In genomic region chr7:91344911-91345310, GRCh38 we compare ENCODE assay signal across 13 cellular contexts.
DNase-seq lines count a peak whose midpoint lies in the region; ATAC-seq lines count a peak whose summit lies in the region.
"Had no signal": no experiment of that assay in that cellular context is flagged by ENCODE, and none has a peak within 500 bp of the region (broad histone marks: within the 10 kb centered on the region; RNA-seq: fewer than 3 reads in every experiment).

No MANE protein-coding gene starts in this region.

- DNase-seq in renal cortical epithelial cell (ENCODE audit: low read depth), result peak; percentile 81
- no peak for DNase-seq in activated T-helper 2 cell treated with anti-CD3 and anti-CD28 coated beads, Interferon-gamma antibody, Interleukin-2, Interleukin-4, amounts not matched to agents 10 μg/mL and 5 μg/mL and 100 μg/mL, durations not matched to agents 14 hours and 24 hours and 36 hours (ENCODE audit: low spot score)
- DNase-seq in stimulated activated CD8-positive, alpha-beta memory T cell treated with anti-CD3 and anti-CD28 coated beads, Interleukin-4, amount 100 ng/mL, for 48 hours, result no peak
- no peak for DNase-seq in naive thymus-derived CD4-positive, alpha-beta T cell
- DNase-seq in stimulated activated CD4-positive, alpha-beta T cell treated with anti-CD3 and anti-CD28 coated beads, Interleukin-15, amount 100 ng/mL, for 24 hours, result no peak
- DNase-seq: gastrocnemius medialis, mesendoderm, NCI-H2171 treated with DMSO at 0.1 percent for 48 hours, SHP77 had no signal

- H3K9me3 ChIP-seq in naive thymus-derived CD4-positive, alpha-beta T cell (ENCODE audit: control insufficient read depth in 2 of 3, low read length in 3 of 3), result no peaks in the 10 kb centered on the region
- H3K9me3 ChIP-seq: gastrocnemius medialis, right atrium auricular region had no signal

- CTCF ChIA-PET in naive thymus-derived CD4-positive, alpha-beta T cell (lab: Charles Lee), result no interaction called here

- intact Hi-C loops in activated T-helper 2 cell treated with anti-CD3 and anti-CD28 coated beads, Interferon-gamma antibody, Interleukin-2, Interleukin-4, amounts not matched to agents 10 μg/mL and 5 μg/mL and 100 μg/mL, durations not matched to agents 14 hours and 24 hours and 36 hours (cut with micrococcal nuclease), result no loop called here
- intact Hi-C loops in naive thymus-derived CD4-positive, alpha-beta T cell (cut with micrococcal nuclease), result no loop called here

- H3K36me3 ChIP-seq in naive thymus-derived CD4-positive, alpha-beta T cell (ENCODE audit: control insufficient read depth in 2 of 3, insufficient read depth in 3 of 3, low read length in 3 of 3), result no peaks in the 10 kb centered on the region
- H3K36me3 ChIP-seq: gastrocnemius medialis, right atrium auricular region had no signal

- no peak overlapping the region for H3K27ac Mint-ChIP-seq in activated T-helper 2 cell treated with anti-CD3 and anti-CD28 coated beads, Interferon-gamma antibody, Interleukin-2, Interleukin-4, amounts not matched to agents 10 μg/mL and 5 μg/mL and 100 μg/mL, durations not matched to agents 14 hours and 24 hours and 36 hours
- H3K27ac Mint-ChIP-seq in naive thymus-derived CD4-positive, alpha-beta T cell, result no peak overlapping the region

- H3K27ac ChIP-seq in naive thymus-derived CD4-positive, alpha-beta T cell (ENCODE audit: low read depth, low read length), result no peak overlapping the region
- H3K27ac ChIP-seq: gastrocnemius medialis, right atrium auricular region had no signal

- H3K27me3 Mint-ChIP-seq in activated T-helper 2 cell treated with anti-CD3 and anti-CD28 coated beads, Interferon-gamma antibody, Interleukin-2, Interleukin-4, amounts not matched to agents 10 μg/mL and 5 μg/mL and 100 μg/mL, durations not matched to agents 14 hours and 24 hours and 36 hours (ENCODE audit: low read depth), result no peaks in the 10 kb centered on the region
- peaks cover 0 to 11% (median 2%) of the 10 kb centered on the region in 5 donors for H3K27me3 Mint-ChIP-seq in naive thymus-derived CD4-positive, alpha-beta T cell

- no peaks in the 10 kb centered on the region for H3K27me3 ChIP-seq in naive thymus-derived CD4-positive, alpha-beta T cell (ENCODE audit: control insufficient read depth in 2 of 2, insufficient read depth in 2 of 2, low read length in 2 of 2)
- H3K27me3 ChIP-seq: gastrocnemius medialis, right atrium auricular region had no signal

- no peak overlapping the region for H3K4me3 ChIP-seq in naive thymus-derived CD4-positive, alpha-beta T cell (ENCODE audit: low read length)
- H3K4me3 ChIP-seq: gastrocnemius medialis, right atrium auricular region had no signal

- H3K36me3 Mint-ChIP-seq in activated T-helper 2 cell treated with anti-CD3 and anti-CD28 coated beads, Interferon-gamma antibody, Interleukin-2, Interleukin-4, amounts not matched to agents 10 μg/mL and 5 μg/mL and 100 μg/mL, durations not matched to agents 14 hours and 24 hours and 36 hours (ENCODE audit: low read depth), result no peaks in the 10 kb centered on the region
- no peaks in the 10 kb centered on the region for H3K36me3 Mint-ChIP-seq in naive thymus-derived CD4-positive, alpha-beta T cell

- no peak overlapping the region for H3K4me3 Mint-ChIP-seq in activated T-helper 2 cell treated with anti-CD3 and anti-CD28 coated beads, Interferon-gamma antibody, Interleukin-2, Interleukin-4, amounts not matched to agents 10 μg/mL and 5 μg/mL and 100 μg/mL, durations not matched to agents 14 hours and 24 hours and 36 hours (ENCODE audit: low read depth)
- no peak overlapping the region for H3K4me3 Mint-ChIP-seq in naive thymus-derived CD4-positive, alpha-beta T cell

- ATAC-seq in GM19023 (IDR thresholded peaks at IDR 0.05; ENCODE audit: unreplicated experiment), result peak; percentile 71
- ATAC-seq in HG02623 (IDR thresholded peaks at IDR 0.05; ENCODE audit: unreplicated experiment), result peak; percentile 42
- ATAC-seq in HG03571 (IDR thresholded peaks at IDR 0.05; ENCODE audit: unreplicated experiment), result peak; percentile 50
- ATAC-seq in naive thymus-derived CD4-positive, alpha-beta T cell, result no peak
- ATAC-seq: gastrocnemius medialis had no signal

- no peaks in the 10 kb centered on the region for H3K4me1 ChIP-seq in naive thymus-derived CD4-positive, alpha-beta T cell (ENCODE audit: control insufficient read depth in 2 of 2, insufficient read depth in 2 of 2, low read length in 2 of 2)

- no peaks in the 10 kb centered on the region for H3K9me3 Mint-ChIP-seq in activated T-helper 2 cell treated with anti-CD3 and anti-CD28 coated beads, Interferon-gamma antibody, Interleukin-2, Interleukin-4, amounts not matched to agents 10 μg/mL and 5 μg/mL and 100 μg/mL, durations not matched to agents 14 hours and 24 hours and 36 hours
- peaks cover 0 to 4% (median 0%) of the 10 kb centered on the region in 11 donors for H3K9me3 Mint-ChIP-seq in naive thymus-derived CD4-positive, alpha-beta T cell

- H3K4me1 Mint-ChIP-seq in activated T-helper 2 cell treated with anti-CD3 and anti-CD28 coated beads, Interferon-gamma antibody, Interleukin-2, Interleukin-4, amounts not matched to agents 10 μg/mL and 5 μg/mL and 100 μg/mL, durations not matched to agents 14 hours and 24 hours and 36 hours (ENCODE audit: low read depth), result no peaks in the 10 kb centered on the region
- peaks cover 0 to 1% (median 0%) of the 10 kb centered on the region in 7 donors for H3K4me1 Mint-ChIP-seq in naive thymus-derived CD4-positive, alpha-beta T cell

- POLR2A ChIA-PET in naive thymus-derived CD4-positive, alpha-beta T cell (lab: Charles Lee), result no interaction called here
